Comparison of ENCODE assay signal across 9 cellular contexts in the genomic region with DNA sequence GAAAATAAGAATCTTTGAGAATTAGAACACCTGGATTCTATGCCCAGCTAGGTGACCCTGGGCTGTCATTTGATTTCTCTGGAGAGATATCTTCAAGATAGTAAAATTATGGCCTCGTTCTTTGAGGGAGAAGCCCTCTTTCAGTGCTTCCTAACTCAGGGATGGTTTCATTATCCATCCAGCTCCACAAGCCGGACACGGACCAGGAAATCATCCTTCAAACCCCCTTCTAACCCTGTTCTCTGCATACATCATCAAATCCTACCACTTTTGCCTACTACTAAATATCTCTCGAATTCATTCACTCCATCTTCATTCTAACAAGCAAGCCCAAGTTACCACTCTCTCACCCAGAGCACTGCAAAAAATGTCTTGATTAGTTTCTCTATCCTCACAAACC. TPM values are rescaled to one million over a fixed set of nuclear protein-coding genes. Genes with fewer than 3 reads are reported as not detected.
DNase-seq lines count a peak whose midpoint lies in the region; ATAC-seq, FAIRE-seq and TF ChIP-seq lines count a peak whose summit lies in the region.
"Had no signal": no experiment of that assay in that cellular context is flagged by ENCODE, and none has a peak within 500 bp of the region (broad histone marks: within the 10 kb centered on the region; RNA-seq: fewer than 3 reads in every experiment).

No MANE protein-coding gene starts in this region.

- H2AFZ ChIP-seq in keratinocyte (ENCODE audit: control insufficient read depth, low read length) = no peak overlapping the region
- H2AFZ ChIP-seq: parathyroid adenoma had no signal

- intact Hi-C loops in natural killer cell (cut with micrococcal nuclease) (no loop called here), activated B cell treated with CpG ODN at 0.5 μM for 24 hours (cut with micrococcal nuclease) (loop anchor here (1.0 to 5.0 kb wide), 5 partner anchors 18 to 96 kb away; no protein-coding TSS in a partner anchor)

- peaks cover 47% of the 10 kb centered on the region for H3K79me2 ChIP-seq in keratinocyte (ENCODE audit: control insufficient read depth, insufficient read depth, low read length)

- H3K4me1 Mint-ChIP-seq in natural killer cell treated with Interleukin-12 subunit alpha and Interleukin-12 subunit beta and Interleukin-15 and Interleukin-18, amount 100 ng/mL, for 72 hours (ENCODE audit: low read depth in 2 of 2) = peaks cover 45 to 46% of the 10 kb centered on the region in 2 donors
- H3K4me1 Mint-ChIP-seq in natural killer cell (peaks cover 44 to 56% of the 10 kb centered on the region in 2 donors), activated B cell treated with CpG ODN at 0.5 μM for 24 hours (peaks cover 91% of the 10 kb centered on the region)

- H3K4me3 ChIP-seq in keratinocyte (ENCODE audit: control insufficient read depth in 2 of 3, extremely low read depth in 1 of 3, insufficient read depth in 2 of 3, low read depth in 1 of 3, low read length in 3 of 3) (peak overlapping the region in 2 of 3 experiments; percentile 11 to 47), upper lobe of left lung (peak overlapping the region in 1 of 4 donors; percentile 7), Peyer's patch (peak overlapping the region in 1 of 4 donors; percentile 1)

- FAIRE-seq in keratinocyte (lab: Jason Lieb, UNC) = no peak

- no peaks in the 10 kb centered on the region for H3K27me3 Mint-ChIP-seq in natural killer cell treated with Interleukin-12 subunit alpha and Interleukin-12 subunit beta and Interleukin-15 and Interleukin-18, amount 100 ng/mL, for 72 hours
- H3K27me3 Mint-ChIP-seq in natural killer cell (ENCODE audit: low read depth in 2 of 2) (no peaks in the 10 kb centered on the region), activated B cell treated with CpG ODN at 0.5 μM for 24 hours (no peaks in the 10 kb centered on the region)

- peak overlapping the region; percentile 53 for H3K4me3 Mint-ChIP-seq in natural killer cell treated with Interleukin-12 subunit alpha and Interleukin-12 subunit beta and Interleukin-15 and Interleukin-18, amount 100 ng/mL, for 72 hours
- H3K4me3 Mint-ChIP-seq in natural killer cell = no peak overlapping the region
- H3K4me3 Mint-ChIP-seq in activated B cell treated with CpG ODN at 0.5 μM for 24 hours = peak overlapping the region; percentile 59

- H3K27ac ChIP-seq in keratinocyte (ENCODE audit: control insufficient read depth, insufficient read depth, low read length) = peak overlapping the region; percentile 84
- peak overlapping the region; percentile 47 to 71 (median 63) for H3K27ac ChIP-seq in upper lobe of left lung
- peak overlapping the region in 2 of 4 donors; percentile 16 to 35 for H3K27ac ChIP-seq in Peyer's patch
- H3K27ac ChIP-seq: parathyroid adenoma had no signal

- no peak for ATAC-seq in natural killer cell treated with Interleukin-12 subunit alpha and Interleukin-12 subunit beta and Interleukin-15 and Interleukin-18, amount 100 ng/mL, for 72 hours
- no peak for ATAC-seq in natural killer cell
- ATAC-seq in activated B cell treated with CpG ODN at 0.5 μM for 24 hours (ENCODE audit: low read depth) = no peak
- no peak for ATAC-seq in upper lobe of left lung (ENCODE audit: low FRiP score in 2 of 2)
- ATAC-seq in HG03159 (IDR thresholded peaks at IDR 0.05; ENCODE audit: unreplicated experiment) = no peak

- CTCF ChIA-PET in activated B cell treated with CpG ODN at 0.5 μM for 24 hours (lab: Charles Lee) = interaction anchor here (0.9 to 1.5 kb wide), 5 partner anchors 13 to 91 kb away, joined by 3 to 8 read pairs (median 4); no protein-coding TSS in a partner anchor

- H3K9me3 Mint-ChIP-seq in natural killer cell treated with Interleukin-12 subunit alpha and Interleukin-12 subunit beta and Interleukin-15 and Interleukin-18, amount 100 ng/mL, for 72 hours = no peaks in the 10 kb centered on the region
- H3K9me3 Mint-ChIP-seq in natural killer cell = no peaks in the 10 kb centered on the region
- no peaks in the 10 kb centered on the region for H3K9me3 Mint-ChIP-seq in activated B cell treated with CpG ODN at 0.5 μM for 24 hours

- H4K20me1 ChIP-seq in keratinocyte (ENCODE audit: control insufficient read depth, extremely low read depth, insufficient read depth, low read length) = no peaks in the 10 kb centered on the region

- H3K9me1 ChIP-seq in keratinocyte (ENCODE audit: control insufficient read depth, extremely low read depth, insufficient read depth, low read length) = no peaks in the 10 kb centered on the region

- no peaks in the 10 kb centered on the region for H3K27me3 ChIP-seq in keratinocyte (ENCODE audit: control insufficient read depth, extremely low read depth, insufficient read depth, low read length)
- no peaks in the 10 kb centered on the region for H3K27me3 ChIP-seq in upper lobe of left lung
- no peaks in the 10 kb centered on the region for H3K27me3 ChIP-seq in Peyer's patch

- no peak for DNase-seq in natural killer cell treated with Interleukin-12 subunit alpha and Interleukin-12 subunit beta and Interleukin-15 and Interleukin-18, amount 100 ng/mL, for 72 hours (ENCODE audit: low spot score)
- DNase-seq in natural killer cell (no peak), activated B cell treated with CpG ODN at 0.5 μM for 24 hours (no peak), keratinocyte (ENCODE audit: low read depth, low spot score) (no peak), upper lobe of left lung (no peak), Peyer's patch (no peak)
- DNase-seq in stimulated activated CD8-positive, alpha-beta memory T cell treated with anti-CD3 and anti-CD28 coated beads, Interleukin-4, amount 100 ng/mL, for 48 hours = no peak

- H3K9me3 ChIP-seq in keratinocyte (ENCODE audit: control insufficient read depth, low read depth, low read length) = no peaks in the 10 kb centered on the region
- H3K9me3 ChIP-seq in upper lobe of left lung = no peaks in the 10 kb centered on the region
- H3K9me3 ChIP-seq in Peyer's patch = no peaks in the 10 kb centered on the region

- H3K4me1 ChIP-seq in keratinocyte (ENCODE audit: control insufficient read depth, extremely low read depth, insufficient read depth, low read length) (peaks cover 37% of the 10 kb centered on the region), upper lobe of left lung (peaks cover 8 to 31% (median 22%) of the 10 kb centered on the region in 4 donors), Peyer's patch (peaks cover 0 to 20% (median 12%) of the 10 kb centered on the region in 4 donors)
- H3K4me1 ChIP-seq: parathyroid adenoma had no signal

- dilution Hi-C loops in keratinocyte (cut with MboI; ENCODE audit: extremely low pct_ligation_motif_present, low sequenced_read_pairs) = no loop called here

- H3K4me2 ChIP-seq in keratinocyte (ENCODE audit: control insufficient read depth, extremely low read depth, insufficient read depth, low read depth, low read length) = peak overlapping the region; percentile 89

- peak overlapping the region; percentile 66 for H3K9ac ChIP-seq in keratinocyte (ENCODE audit: control insufficient read depth, extremely low read depth, insufficient read depth, low read length)
- H3K9ac ChIP-seq: parathyroid adenoma had no signal

- POLR2A ChIA-PET in activated B cell treated with CpG ODN at 0.5 μM for 24 hours (lab: Charles Lee) = interaction anchor here (0.8 to 3.7 kb wide), 14 partner anchors 13 to 180 kb away, joined by 3 to 24 read pairs (median 4); partner anchors contain the start of genes MAPKAP1 and PBX3

- TF ChIP-seq CTCF in natural killer cell (IDR thresholded peaks at IDR 0.05) (no peak), activated B cell treated with CpG ODN at 0.5 μM for 24 hours (IDR thresholded peaks at IDR 0.05) (no peak), keratinocyte (optimal IDR thresholded peaks at IDR 0.05 in 1 of 3, IDR thresholded peaks at IDR 0.05 in 1 of 3, conservative IDR thresholded peaks at IDR 0.05 in 1 of 3; ENCODE audit: extremely low read depth in 1 of 3, insufficient read depth in 2 of 3, low read length in 3 of 3) (no peak), upper lobe of left lung (IDR thresholded peaks at IDR 0.05) (no peak), Peyer's patch (IDR thresholded peaks at IDR 0.05) (no peak)

- peaks cover 0 to 6% of the 10 kb centered on the region in 2 experiments for H3K36me3 ChIP-seq in keratinocyte (ENCODE audit: control insufficient read depth in 2 of 2, extremely low read depth in 1 of 2, insufficient read depth in 2 of 2, low read length in 2 of 2)
- no peaks in the 10 kb centered on the region for H3K36me3 ChIP-seq in upper lobe of left lung
- H3K36me3 ChIP-seq in Peyer's patch = no peaks in the 10 kb centered on the region

- no peak for TF ChIP-seq EP300 in upper lobe of left lung (IDR thresholded peaks at IDR 0.05)

- TF ChIP-seq POLR2A in upper lobe of left lung (IDR thresholded peaks at IDR 0.05) (no peak), Peyer's patch (IDR thresholded peaks at IDR 0.05) (no peak)

- peak overlapping the region; percentile 8 to 36 for H3K27ac Mint-ChIP-seq in natural killer cell treated with Interleukin-12 subunit alpha and Interleukin-12 subunit beta and Interleukin-15 and Interleukin-18, amount 100 ng/mL, for 72 hours
- H3K27ac Mint-ChIP-seq in natural killer cell (peak overlapping the region in 1 of 2 donors; percentile 69), activated B cell treated with CpG ODN at 0.5 μM for 24 hours (peak overlapping the region; percentile 86)

- H3K36me3 Mint-ChIP-seq in natural killer cell treated with Interleukin-12 subunit alpha and Interleukin-12 subunit beta and Interleukin-15 and Interleukin-18, amount 100 ng/mL, for 72 hours = no peaks in the 10 kb centered on the region
- H3K36me3 Mint-ChIP-seq in natural killer cell (no peaks in the 10 kb centered on the region), activated B cell treated with CpG ODN at 0.5 μM for 24 hours (ENCODE audit: low read depth) (peaks cover 13% of the 10 kb centered on the region)

- WGBS in upper lobe of left lung, 2 donors = 81 to 88% methylated on average over 4 of the region's 4 CpGs

RNA-seq across cellular contexts. Expression of gene MAPKAP1, which starts 57.2 kb away (rescaled TPM):
- 100 to 1,000 TPM in 1 of 2 donors, 10 to 100 TPM in 1; 83.7 to 115 TPM for total RNA-seq in natural killer cell treated with Interleukin-12 subunit alpha and Interleukin-12 subunit beta and Interleukin-15 and Interleukin-18, amount 100 ng/mL, for 72 hours
- total RNA-seq in natural killer cell (10 to 100 TPM; 51.1 to 73.0 (median 58.8) TPM), activated B cell treated with CpG ODN at 0.5 μM for 24 hours (80.2 and 84.9 TPM in 2 replicates), upper lobe of left lung (10 to 100 TPM; 60.8 to 84.0 (median 71.5) TPM), Peyer's patch (10 to 100 TPM; 59.0 to 98.2 (median 70.9) TPM)
- 105 to 145 TPM (median 129 TPM) in 3 replicates for polyA plus RNA-seq in keratinocyte
- 41.9 TPM for polyA plus RNA-seq in keratinocyte (2011; ENCODE audit: low read depth)
- 111 and 193 TPM in 2 replicates for polyA plus RNA-seq in keratinocyte (2011; cell fraction: cytosol; rRNA removed)
- 76.6 and 79.3 TPM in 2 replicates for polyA plus RNA-seq in keratinocyte (2011; cell fraction: nucleus; rRNA removed)
- 59.1 and 87.3 TPM in 2 replicates for polyA plus RNA-seq in keratinocyte (2012; ENCODE audit: low replicate concordance)
- 131 to 227 TPM (median 175 TPM) in 3 replicates for polyA minus RNA-seq in keratinocyte
- 58.1 TPM for polyA minus RNA-seq in keratinocyte (2011; cell fraction: cytosol; rRNA and poly(A)+ RNA removed)
- 60.0 and 115 TPM in 2 replicates for polyA minus RNA-seq in keratinocyte (2011; cell fraction: nucleus; rRNA and poly(A)+ RNA removed)
